8 cellular contexts compared by ENCODE assay signal in genomic region chr7:129825554-129826267, GRCh38.
DNase-seq lines count a peak whose midpoint lies in the region; ATAC-seq and TF ChIP-seq lines count a peak whose summit lies in the region.

No MANE protein-coding gene starts in this region.

- H4K12ac ChIP-seq in trophoblast cell (ENCODE audit: low read depth, low read length), result peak overlapping the region; percentile 37

- peaks cover 12% of the 10 kb centered on the region for H3K4me1 Mint-ChIP-seq in activated naive CD8-positive, alpha-beta T cell treated with anti-CD3 and anti-CD28 coated beads, Interleukin-2, amount 10 ng/mL, durations not matched to agents 7 days and 5 days
- peaks cover 15% of the 10 kb centered on the region for H3K4me1 Mint-ChIP-seq in type B pancreatic cell (ENCODE audit: unreplicated experiment)

- H3K4me3 Mint-ChIP-seq in activated naive CD8-positive, alpha-beta T cell treated with anti-CD3 and anti-CD28 coated beads, Interleukin-2, amount 10 ng/mL, durations not matched to agents 7 days and 5 days, result peak overlapping the region; percentile 97
- H3K4me3 Mint-ChIP-seq in type B pancreatic cell, result peak overlapping the region; percentile 92

- H3K4me2 ChIP-seq in trophoblast cell (ENCODE audit: low read length), result peak overlapping the region; percentile 98

- peak overlapping the region; percentile 75 for H3K4me3 ChIP-seq in trophoblast cell (ENCODE audit: low read depth, low read length)

- peak overlapping the region; percentile 48 for H3K18ac ChIP-seq in trophoblast cell (ENCODE audit: low read length)

- no peaks in the 10 kb centered on the region for H3K9me3 Mint-ChIP-seq in activated naive CD8-positive, alpha-beta T cell treated with anti-CD3 and anti-CD28 coated beads, Interleukin-2, amount 10 ng/mL, durations not matched to agents 7 days and 5 days
- no peaks in the 10 kb centered on the region for H3K9me3 Mint-ChIP-seq in type B pancreatic cell

- H4K91ac ChIP-seq in trophoblast cell (ENCODE audit: low read depth, low read length), result peak overlapping the region; percentile 67

- in situ Hi-C loops in G401 (cut with HindIII; ENCODE audit: low sequenced_read_pairs), result no loop called here

- H3K4ac ChIP-seq in trophoblast cell (ENCODE audit: low read depth, low read length), result no peak overlapping the region

- no peaks in the 10 kb centered on the region for H3K27me3 ChIP-seq in trophoblast cell (ENCODE audit: insufficient read depth, low read length)

- H3K79me1 ChIP-seq in trophoblast cell (ENCODE audit: low read length), result peaks cover 6% of the 10 kb centered on the region

- H2BK5ac ChIP-seq in trophoblast cell (ENCODE audit: low read depth, low read length, poor library complexity), result peak overlapping the region; percentile 42

- peaks cover 4 to 7% of the 10 kb centered on the region in 2 experiments for H3K4me1 ChIP-seq in trophoblast cell (ENCODE audit: control insufficient read depth in 1 of 2, insufficient read depth in 2 of 2, low read length in 2 of 2)

- H4K8ac ChIP-seq in trophoblast cell (ENCODE audit: low read depth, low read length), result peak overlapping the region; percentile 79

- H3K27ac ChIP-seq in trophoblast cell (ENCODE audit: low read depth, low read length), result peak overlapping the region; percentile 54

- peak overlapping the region; percentile 15 for H3K9ac ChIP-seq in trophoblast cell (ENCODE audit: low read length)

- peaks cover 7 to 11% of the 10 kb centered on the region in 2 experiments for H3K36me3 ChIP-seq in trophoblast cell (ENCODE audit: control insufficient read depth in 1 of 2, insufficient read depth in 2 of 2, low read length in 2 of 2)

- H3K79me2 ChIP-seq in trophoblast cell (ENCODE audit: control insufficient read depth, insufficient read depth, low read length, poor library complexity), result no peaks in the 10 kb centered on the region

- H3K9me3 ChIP-seq in trophoblast cell (ENCODE audit: insufficient read depth, low read depth, low read length), result no peaks in the 10 kb centered on the region

- H2AFZ ChIP-seq in trophoblast cell (ENCODE audit: insufficient read depth, low read length, poor library complexity), result peak overlapping the region; percentile 37

- TF ChIP-seq CTCF in type B pancreatic cell (conservative IDR thresholded peaks at IDR 0.05), result peak; percentile 97

- no peak overlapping the region for H3K23ac ChIP-seq in trophoblast cell (ENCODE audit: low read length)

- peak; percentile 77 for ATAC-seq in SK-N-SH treated with all-trans-retinoic acid at 6 μM for 48 hours
- peak; percentile 78 for ATAC-seq in activated naive CD8-positive, alpha-beta T cell treated with anti-CD3 and anti-CD28 coated beads, Interleukin-2, amount 10 ng/mL, durations not matched to agents 7 days and 5 days (ENCODE audit: low read depth)

- peak overlapping the region; percentile 54 for H2BK120ac ChIP-seq in trophoblast cell (ENCODE audit: insufficient read depth, low read length, poor library complexity)

- POLR2A ChIA-PET in activated naive CD8-positive, alpha-beta T cell treated with anti-CD3 and anti-CD28 coated beads, Interleukin-2, amount 10 ng/mL, durations not matched to agents 7 days and 5 days (lab: Charles Lee), result interaction anchor here (1.0 to 2.1 kb wide), 3 partner anchors 126 to 218 kb away, joined by 3 to 10 read pairs (median 5); partner anchors contain the start of gene NRF1

- no peaks in the 10 kb centered on the region for H3K36me3 Mint-ChIP-seq in activated naive CD8-positive, alpha-beta T cell treated with anti-CD3 and anti-CD28 coated beads, Interleukin-2, amount 10 ng/mL, durations not matched to agents 7 days and 5 days
- H3K36me3 Mint-ChIP-seq in type B pancreatic cell, result no peaks in the 10 kb centered on the region

- no peak overlapping the region for H2AK5ac ChIP-seq in trophoblast cell (ENCODE audit: low read length)

- no CpG with 5 or more reads among the region's 58 CpGs for WGBS in trophoblast cell (ENCODE audit: extremely low coverage, insufficient coverage, insufficient read length)

- peaks cover 2% of the 10 kb centered on the region for H3K27me3 Mint-ChIP-seq in activated naive CD8-positive, alpha-beta T cell treated with anti-CD3 and anti-CD28 coated beads, Interleukin-2, amount 10 ng/mL, durations not matched to agents 7 days and 5 days
- no peaks in the 10 kb centered on the region for H3K27me3 Mint-ChIP-seq in type B pancreatic cell

- DNase-seq in G401 (ENCODE audit: low spot score), result peak; percentile 79
- peak; percentile 64 for DNase-seq in H4 (ENCODE audit: low spot score)
- DNase-seq in LoVo (ENCODE audit: low spot score), result peak; percentile 91
- DNase-seq in activated naive CD8-positive, alpha-beta T cell treated with anti-CD3 and anti-CD28 coated beads, Interleukin-2, amount 10 ng/mL, durations not matched to agents 7 days and 5 days, result peak; percentile 97
- DNase-seq in cardiac septum (ENCODE audit: low spot score), result peak; percentile 96
- peak; percentile 84 to 94 for DNase-seq in trophoblast cell
- DNase-seq in type B pancreatic cell (ENCODE audit: extremely low spot score, unreplicated experiment), result peak; percentile 93

- H2BK12ac ChIP-seq in trophoblast cell (ENCODE audit: low read length), result peak overlapping the region; percentile 33

- peak overlapping the region; percentile 77 for H3K27ac Mint-ChIP-seq in activated naive CD8-positive, alpha-beta T cell treated with anti-CD3 and anti-CD28 coated beads, Interleukin-2, amount 10 ng/mL, durations not matched to agents 7 days and 5 days
- peak overlapping the region; percentile 89 for H3K27ac Mint-ChIP-seq in type B pancreatic cell

- H3K14ac ChIP-seq in trophoblast cell (ENCODE audit: low read length), result peak overlapping the region; percentile 43

- intact Hi-C loops in cardiac septum (cut with DNase I), result loop anchor here (2.0 to 10.0 kb wide), 2 partner anchors 213 to 461 kb away; no protein-coding TSS in a partner anchor

TF ChIP-seq in SK-N-SH treated with all-trans-retinoic acid at 6 μM for 48 hours, 23 proteins besides CTCF, POLR2A, EP300 and RAD21 (continues in another document):
- TF ChIP-seq, protein P1, sequence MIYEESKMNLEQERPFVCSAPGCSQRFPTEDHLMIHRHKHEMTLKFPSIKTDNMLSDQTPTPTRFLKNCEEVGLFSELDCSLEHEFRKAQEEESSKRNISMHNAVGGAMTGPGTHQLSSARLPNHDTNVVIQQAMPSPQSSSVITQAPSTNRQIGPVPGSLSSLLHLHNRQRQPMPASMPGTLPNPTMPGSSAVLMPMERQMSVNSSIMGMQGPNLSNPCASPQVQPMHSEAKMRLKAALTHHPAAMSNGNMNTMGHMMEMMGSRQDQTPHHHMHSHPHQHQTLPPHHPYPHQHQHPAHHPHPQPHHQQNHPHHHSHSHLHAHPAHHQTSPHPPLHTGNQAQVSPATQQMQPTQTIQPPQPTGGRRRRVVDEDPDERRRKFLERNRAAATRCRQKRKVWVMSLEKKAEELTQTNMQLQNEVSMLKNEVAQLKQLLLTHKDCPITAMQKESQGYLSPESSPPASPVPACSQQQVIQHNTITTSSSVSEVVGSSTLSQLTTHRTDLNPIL (CRISPR knock-in tag; IDR thresholded peaks at IDR 0.05; ENCODE audit: low read depth), result peak; percentile 85; the same call in 1 of the 2 replicates
- TF ChIP-seq ISL1 (CRISPR knock-in tag; IDR thresholded peaks at IDR 0.05) (no peak), ZFP3 (CRISPR knock-in tag; IDR thresholded peaks at IDR 0.05) (0 out of 2 replicates have a peak, but pooled peaks have one; percentile 23), TOX (CRISPR knock-in tag; IDR thresholded peaks at IDR 0.05; ENCODE audit: borderline replicate concordance) (no peak), OSR1 (CRISPR knock-in tag; IDR thresholded peaks at IDR 0.05) (no peak), TCF4 (CRISPR knock-in tag; IDR thresholded peaks at IDR 0.05; ENCODE audit: borderline replicate concordance) (no peak; the same call in 1 of the 2 replicates), RARB (CRISPR knock-in tag; IDR thresholded peaks at IDR 0.05) (peak; percentile 79), ZFP30 (CRISPR knock-in tag; IDR thresholded peaks at IDR 0.05) (peak; percentile 64), SNAI2 (CRISPR knock-in tag; IDR thresholded peaks at IDR 0.05) (no peak), ZC3H10 (CRISPR knock-in tag; IDR thresholded peaks at IDR 0.05) (peak; percentile 77; the same call in 1 of the 2 replicates), ESRRG (CRISPR knock-in tag; IDR thresholded peaks at IDR 0.05) (peak; percentile 94), CSDC2 (CRISPR knock-in tag; IDR thresholded peaks at IDR 0.05) (no peak), ARNTL (CRISPR knock-in tag; IDR thresholded peaks at IDR 0.05; ENCODE audit: borderline replicate concordance, low read depth) (no peak), ZNF565 (CRISPR knock-in tag; conservative IDR thresholded peaks at IDR 0.05; ENCODE audit: low read depth) (peak; percentile 89; the same call in 1 of the 2 replicates)
- TF ChIP-seq, protein P2, sequence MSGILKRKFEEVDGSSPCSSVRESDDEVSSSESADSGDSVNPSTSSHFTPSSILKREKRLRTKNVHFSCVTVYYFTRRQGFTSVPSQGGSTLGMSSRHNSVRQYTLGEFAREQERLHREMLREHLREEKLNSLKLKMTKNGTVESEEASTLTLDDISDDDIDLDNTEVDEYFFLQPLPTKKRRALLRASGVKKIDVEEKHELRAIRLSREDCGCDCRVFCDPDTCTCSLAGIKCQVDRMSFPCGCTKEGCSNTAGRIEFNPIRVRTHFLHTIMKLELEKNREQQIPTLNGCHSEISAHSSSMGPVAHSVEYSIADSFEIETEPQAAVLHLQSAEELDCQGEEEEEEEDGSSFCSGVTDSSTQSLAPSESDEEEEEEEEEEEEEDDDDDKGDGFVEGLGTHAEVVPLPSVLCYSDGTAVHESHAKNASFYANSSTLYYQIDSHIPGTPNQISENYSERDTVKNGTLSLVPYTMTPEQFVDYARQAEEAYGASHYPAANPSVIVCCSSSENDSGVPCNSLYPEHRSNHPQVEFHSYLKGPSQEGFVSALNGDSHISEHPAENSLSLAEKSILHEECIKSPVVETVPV (CRISPR knock-in tag; IDR thresholded peaks at IDR 0.05), result peak; percentile 84
- TF ChIP-seq, protein P3, sequence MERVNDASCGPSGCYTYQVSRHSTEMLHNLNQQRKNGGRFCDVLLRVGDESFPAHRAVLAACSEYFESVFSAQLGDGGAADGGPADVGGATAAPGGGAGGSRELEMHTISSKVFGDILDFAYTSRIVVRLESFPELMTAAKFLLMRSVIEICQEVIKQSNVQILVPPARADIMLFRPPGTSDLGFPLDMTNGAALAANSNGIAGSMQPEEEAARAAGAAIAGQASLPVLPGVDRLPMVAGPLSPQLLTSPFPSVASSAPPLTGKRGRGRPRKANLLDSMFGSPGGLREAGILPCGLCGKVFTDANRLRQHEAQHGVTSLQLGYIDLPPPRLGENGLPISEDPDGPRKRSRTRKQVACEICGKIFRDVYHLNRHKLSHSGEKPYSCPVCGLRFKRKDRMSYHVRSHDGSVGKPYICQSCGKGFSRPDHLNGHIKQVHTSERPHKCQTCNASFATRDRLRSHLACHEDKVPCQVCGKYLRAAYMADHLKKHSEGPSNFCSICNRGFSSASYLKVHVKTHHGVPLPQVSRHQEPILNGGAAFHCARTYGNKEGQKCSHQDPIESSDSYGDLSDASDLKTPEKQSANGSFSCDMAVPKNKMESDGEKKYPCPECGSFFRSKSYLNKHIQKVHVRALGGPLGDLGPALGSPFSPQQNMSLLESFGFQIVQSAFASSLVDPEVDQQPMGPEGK (CRISPR knock-in tag; IDR thresholded peaks at IDR 0.05; ENCODE audit: borderline replicate concordance), result peak; percentile 92

Comparison
In these comparisons a context has a peak if more than half of its experiments do, and no peak if none do; other contexts are left out.
1. Peak in every context shown above with its lines: DNase-seq, ATAC-seq, H3K4me3 ChIP-seq and H3K27ac ChIP-seq.